Comparison of ENCODE assay signal across 1 cellular context in the genomic region with DNA sequence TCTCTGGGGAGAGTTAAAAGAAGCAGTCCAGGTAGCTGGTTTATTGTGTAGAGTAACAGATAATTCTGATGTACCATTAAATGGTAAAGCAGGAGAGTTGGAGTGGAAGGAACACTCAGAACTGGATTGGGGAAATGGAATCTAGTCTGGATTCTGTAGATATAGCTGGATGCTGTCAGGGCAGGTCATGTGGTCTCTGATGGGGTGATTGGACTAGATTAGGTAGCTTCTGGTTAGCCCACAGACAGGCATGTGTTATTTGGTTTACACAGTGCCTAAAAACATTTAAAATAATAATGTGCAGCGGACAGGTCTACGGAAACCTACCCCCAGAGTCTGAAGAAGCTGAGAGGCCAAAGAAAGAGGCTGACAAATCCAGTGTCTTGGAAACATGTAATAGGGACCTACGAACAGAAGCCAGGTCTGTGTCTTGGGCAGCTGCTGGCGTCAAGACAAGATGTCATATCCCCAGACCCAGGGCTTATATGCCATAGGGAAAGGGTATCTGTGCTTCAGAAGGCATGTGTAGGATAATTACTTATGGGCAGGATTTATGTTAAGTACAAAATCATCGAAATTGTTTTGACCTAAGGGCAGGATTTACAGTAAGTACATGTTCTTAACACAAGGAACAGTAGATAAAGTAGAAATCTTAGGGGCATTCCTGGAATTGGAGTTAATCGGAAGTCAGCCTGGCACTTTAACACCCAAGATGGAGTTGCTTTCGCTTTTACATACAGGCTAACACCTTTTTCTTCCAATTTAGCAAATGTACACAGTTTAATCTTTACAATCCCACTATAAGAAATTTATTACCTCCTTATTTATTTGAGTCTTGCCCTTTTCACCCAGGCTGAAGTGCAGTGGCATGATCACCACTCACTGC.
TF ChIP-seq lines count a peak whose summit lies in the region.

No MANE protein-coding gene starts in this region.

TF ChIP-seq in K562, 482 proteins besides CTCF, POLR2A, EP300 and RAD21 (continues in another document):
- TF ChIP-seq, protein P1, sequence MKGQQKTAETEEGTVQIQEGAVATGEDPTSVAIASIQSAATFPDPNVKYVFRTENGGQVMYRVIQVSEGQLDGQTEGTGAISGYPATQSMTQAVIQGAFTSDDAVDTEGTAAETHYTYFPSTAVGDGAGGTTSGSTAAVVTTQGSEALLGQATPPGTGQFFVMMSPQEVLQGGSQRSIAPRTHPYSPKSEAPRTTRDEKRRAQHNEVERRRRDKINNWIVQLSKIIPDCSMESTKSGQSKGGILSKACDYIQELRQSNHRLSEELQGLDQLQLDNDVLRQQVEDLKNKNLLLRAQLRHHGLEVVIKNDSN (CRISPR knock-in tag; IDR thresholded peaks at IDR 0.05) = peak; percentile 34; the same call in 1 of the 2 replicates
- TF ChIP-seq HDAC1 (IDR thresholded peaks at IDR 0.05) = 0 out of 4 replicates have a peak, but pooled peaks of 1 of the 2 experiments have one; percentile 11
- TF ChIP-seq SPI1 (IDR thresholded peaks at IDR 0.05; ENCODE audit: borderline replicate concordance, low read depth, low read length) = peak; percentile 18; the same call in 1 of the 2 replicates
- TF ChIP-seq TEAD4 (IDR thresholded peaks at IDR 0.05; ENCODE audit: low read length) = peak; percentile 19; the same call in 1 of the 2 replicates
- no peak for TF ChIP-seq TEAD4 (CRISPR knock-in tag; IDR thresholded peaks at IDR 0.05; ENCODE audit: borderline replicate concordance)
- no peak for TF ChIP-seq ZNF695 (CRISPR knock-in tag; IDR thresholded peaks at IDR 0.05)
- 0 out of 2 replicates have a peak, but pooled peaks have one; percentile 46 for TF ChIP-seq DDX20 (tag; IDR thresholded peaks at IDR 0.05; ENCODE audit: low read depth)
- TF ChIP-seq, protein P2, sequence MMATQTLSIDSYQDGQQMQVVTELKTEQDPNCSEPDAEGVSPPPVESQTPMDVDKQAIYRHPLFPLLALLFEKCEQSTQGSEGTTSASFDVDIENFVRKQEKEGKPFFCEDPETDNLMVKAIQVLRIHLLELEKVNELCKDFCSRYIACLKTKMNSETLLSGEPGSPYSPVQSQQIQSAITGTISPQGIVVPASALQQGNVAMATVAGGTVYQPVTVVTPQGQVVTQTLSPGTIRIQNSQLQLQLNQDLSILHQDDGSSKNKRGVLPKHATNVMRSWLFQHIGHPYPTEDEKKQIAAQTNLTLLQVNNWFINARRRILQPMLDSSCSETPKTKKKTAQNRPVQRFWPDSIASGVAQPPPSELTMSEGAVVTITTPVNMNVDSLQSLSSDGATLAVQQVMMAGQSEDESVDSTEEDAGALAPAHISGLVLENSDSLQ (IDR thresholded peaks at IDR 0.05) = peak; percentile 34; the same call in 1 of the 2 replicates
- TF ChIP-seq, protein P3, sequence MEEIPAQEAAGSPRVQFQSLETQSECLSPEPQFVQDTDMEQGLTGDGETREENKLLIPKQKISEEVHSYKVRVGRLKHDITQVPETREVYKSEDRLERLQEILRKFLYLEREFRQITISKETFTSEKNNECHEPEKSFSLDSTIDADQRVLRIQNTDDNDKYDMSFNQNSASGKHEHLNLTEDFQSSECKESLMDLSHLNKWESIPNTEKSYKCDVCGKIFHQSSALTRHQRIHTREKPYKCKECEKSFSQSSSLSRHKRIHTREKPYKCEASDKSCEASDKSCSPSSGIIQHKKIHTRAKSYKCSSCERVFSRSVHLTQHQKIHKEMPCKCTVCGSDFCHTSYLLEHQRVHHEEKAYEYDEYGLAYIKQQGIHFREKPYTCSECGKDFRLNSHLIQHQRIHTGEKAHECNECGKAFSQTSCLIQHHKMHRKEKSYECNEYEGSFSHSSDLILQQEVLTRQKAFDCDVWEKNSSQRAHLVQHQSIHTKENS (CRISPR knock-in tag; IDR thresholded peaks at IDR 0.05) = no peak
- TF ChIP-seq CHCHD3 (CRISPR knock-in tag; IDR thresholded peaks at IDR 0.05) = no peak
- peak; percentile 43 to 75; a peak in 3 of 4 replicates for TF ChIP-seq KDM1A (IDR thresholded peaks at IDR 0.05)
- no peak for TF ChIP-seq NR4A1 (CRISPR knock-in tag; IDR thresholded peaks at IDR 0.05)
- TF ChIP-seq NR4A1 (tag; IDR thresholded peaks at IDR 0.05) = 0 out of 2 replicates have a peak, but pooled peaks have one; percentile 26
- TF ChIP-seq, protein P4, sequence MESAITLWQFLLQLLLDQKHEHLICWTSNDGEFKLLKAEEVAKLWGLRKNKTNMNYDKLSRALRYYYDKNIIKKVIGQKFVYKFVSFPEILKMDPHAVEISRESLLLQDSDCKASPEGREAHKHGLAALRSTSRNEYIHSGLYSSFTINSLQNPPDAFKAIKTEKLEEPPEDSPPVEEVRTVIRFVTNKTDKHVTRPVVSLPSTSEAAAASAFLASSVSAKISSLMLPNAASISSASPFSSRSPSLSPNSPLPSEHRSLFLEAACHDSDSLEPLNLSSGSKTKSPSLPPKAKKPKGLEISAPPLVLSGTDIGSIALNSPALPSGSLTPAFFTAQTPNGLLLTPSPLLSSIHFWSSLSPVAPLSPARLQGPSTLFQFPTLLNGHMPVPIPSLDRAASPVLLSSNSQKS (CRISPR knock-in tag; IDR thresholded peaks at IDR 0.05) = no peak
- TF ChIP-seq PYGO2 (tag; IDR thresholded peaks at IDR 0.05) = no peak
- peak; percentile 38; the same call in 1 of the 2 replicates for TF ChIP-seq CBFA2T3 (IDR thresholded peaks at IDR 0.05)
- no peak for TF ChIP-seq ARNT (IDR thresholded peaks at IDR 0.05)
- TF ChIP-seq ZNF668 (CRISPR knock-in tag; IDR thresholded peaks at IDR 0.05) = no peak
- TF ChIP-seq ZNF766 (CRISPR knock-in tag; conservative IDR thresholded peaks at IDR 0.05) = 0 out of 2 replicates have a peak, but pooled peaks have one; percentile 11
- TF ChIP-seq CBX1 (IDR thresholded peaks at IDR 0.05; ENCODE audit: low read depth) = no peak
- TF ChIP-seq SMARCB1 (IDR thresholded peaks at IDR 0.05; ENCODE audit: insufficient read length, low read depth) = no peak
- no peak for TF ChIP-seq POLR3A (IDR thresholded peaks at IDR 0.05; ENCODE audit: borderline replicate concordance, extremely low read depth, insufficient read depth, insufficient read length)
- TF ChIP-seq PTRF (tag; IDR thresholded peaks at IDR 0.05) = peak; percentile 71
- no peak for TF ChIP-seq PPARD (CRISPR knock-in tag; IDR thresholded peaks at IDR 0.05)
- TF ChIP-seq TEAD2 (tag; IDR thresholded peaks at IDR 0.05) = 0 out of 2 replicates have a peak, but pooled peaks have one; percentile 41
- no peak for TF ChIP-seq HNRNPL (IDR thresholded peaks at IDR 0.05; ENCODE audit: low read depth, low read length)
- TF ChIP-seq, protein P5, sequence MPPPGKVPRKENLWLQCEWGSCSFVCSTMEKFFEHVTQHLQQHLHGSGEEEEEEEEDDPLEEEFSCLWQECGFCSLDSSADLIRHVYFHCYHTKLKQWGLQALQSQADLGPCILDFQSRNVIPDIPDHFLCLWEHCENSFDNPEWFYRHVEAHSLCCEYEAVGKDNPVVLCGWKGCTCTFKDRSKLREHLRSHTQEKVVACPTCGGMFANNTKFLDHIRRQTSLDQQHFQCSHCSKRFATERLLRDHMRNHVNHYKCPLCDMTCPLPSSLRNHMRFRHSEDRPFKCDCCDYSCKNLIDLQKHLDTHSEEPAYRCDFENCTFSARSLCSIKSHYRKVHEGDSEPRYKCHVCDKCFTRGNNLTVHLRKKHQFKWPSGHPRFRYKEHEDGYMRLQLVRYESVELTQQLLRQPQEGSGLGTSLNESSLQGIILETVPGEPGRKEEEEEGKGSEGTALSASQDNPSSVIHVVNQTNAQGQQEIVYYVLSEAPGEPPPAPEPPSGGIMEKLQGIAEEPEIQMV (tag; conservative IDR thresholded peaks at IDR 0.05; ENCODE audit: low read depth) = peak; percentile 33; the same call in 1 of the 2 replicates
- no peak for TF ChIP-seq SMC3 (conservative IDR thresholded peaks at IDR 0.05; ENCODE audit: insufficient read depth, low read depth, low read length)
- no peak for TF ChIP-seq SMAD3 (CRISPR knock-in tag; conservative IDR thresholded peaks at IDR 0.05)
- TF ChIP-seq, protein P6, sequence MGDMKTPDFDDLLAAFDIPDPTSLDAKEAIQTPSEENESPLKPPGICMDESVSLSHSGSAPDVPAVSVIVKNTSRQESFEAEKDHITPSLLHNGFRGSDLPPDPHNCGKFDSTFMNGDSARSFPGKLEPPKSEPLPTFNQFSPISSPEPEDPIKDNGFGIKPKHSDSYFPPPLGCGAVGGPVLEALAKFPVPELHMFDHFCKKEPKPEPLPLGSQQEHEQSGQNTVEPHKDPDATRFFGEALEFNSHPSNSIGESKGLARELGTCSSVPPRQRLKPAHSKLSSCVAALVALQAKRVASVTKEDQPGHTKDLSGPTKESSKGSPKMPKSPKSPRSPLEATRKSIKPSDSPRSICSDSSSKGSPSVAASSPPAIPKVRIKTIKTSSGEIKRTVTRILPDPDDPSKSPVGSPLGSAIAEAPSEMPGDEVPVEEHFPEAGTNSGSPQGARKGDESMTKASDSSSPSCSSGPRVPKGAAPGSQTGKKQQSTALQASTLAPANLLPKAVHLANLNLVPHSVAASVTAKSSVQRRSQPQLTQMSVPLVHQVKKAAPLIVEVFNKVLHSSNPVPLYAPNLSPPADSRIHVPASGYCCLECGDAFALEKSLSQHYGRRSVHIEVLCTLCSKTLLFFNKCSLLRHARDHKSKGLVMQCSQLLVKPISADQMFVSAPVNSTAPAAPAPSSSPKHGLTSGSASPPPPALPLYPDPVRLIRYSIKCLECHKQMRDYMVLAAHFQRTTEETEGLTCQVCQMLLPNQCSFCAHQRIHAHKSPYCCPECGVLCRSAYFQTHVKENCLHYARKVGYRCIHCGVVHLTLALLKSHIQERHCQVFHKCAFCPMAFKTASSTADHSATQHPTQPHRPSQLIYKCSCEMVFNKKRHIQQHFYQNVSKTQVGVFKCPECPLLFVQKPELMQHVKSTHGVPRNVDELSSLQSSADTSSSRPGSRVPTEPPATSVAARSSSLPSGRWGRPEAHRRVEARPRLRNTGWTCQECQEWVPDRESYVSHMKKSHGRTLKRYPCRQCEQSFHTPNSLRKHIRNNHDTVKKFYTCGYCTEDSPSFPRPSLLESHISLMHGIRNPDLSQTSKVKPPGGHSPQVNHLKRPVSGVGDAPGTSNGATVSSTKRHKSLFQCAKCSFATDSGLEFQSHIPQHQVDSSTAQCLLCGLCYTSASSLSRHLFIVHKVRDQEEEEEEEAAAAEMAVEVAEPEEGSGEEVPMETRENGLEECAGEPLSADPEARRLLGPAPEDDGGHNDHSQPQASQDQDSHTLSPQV (IDR thresholded peaks at IDR 0.05) = peak; percentile 58; the same call in 1 of the 2 replicates
- TF ChIP-seq ARID2 (IDR thresholded peaks at IDR 0.05) = no peak
- TF ChIP-seq, protein P7, sequence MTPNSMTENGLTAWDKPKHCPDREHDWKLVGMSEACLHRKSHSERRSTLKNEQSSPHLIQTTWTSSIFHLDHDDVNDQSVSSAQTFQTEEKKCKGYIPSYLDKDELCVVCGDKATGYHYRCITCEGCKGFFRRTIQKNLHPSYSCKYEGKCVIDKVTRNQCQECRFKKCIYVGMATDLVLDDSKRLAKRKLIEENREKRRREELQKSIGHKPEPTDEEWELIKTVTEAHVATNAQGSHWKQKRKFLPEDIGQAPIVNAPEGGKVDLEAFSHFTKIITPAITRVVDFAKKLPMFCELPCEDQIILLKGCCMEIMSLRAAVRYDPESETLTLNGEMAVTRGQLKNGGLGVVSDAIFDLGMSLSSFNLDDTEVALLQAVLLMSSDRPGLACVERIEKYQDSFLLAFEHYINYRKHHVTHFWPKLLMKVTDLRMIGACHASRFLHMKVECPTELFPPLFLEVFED (CRISPR knock-in tag; conservative IDR thresholded peaks at IDR 0.05) = no peak
- TF ChIP-seq HMG20B (CRISPR knock-in tag; IDR thresholded peaks at IDR 0.05) = no peak
- TF ChIP-seq TEAD1 (CRISPR knock-in tag; IDR thresholded peaks at IDR 0.05) = no peak
- no peak for TF ChIP-seq ZNF12 (CRISPR knock-in tag; IDR thresholded peaks at IDR 0.05)
- TF ChIP-seq, protein P8, sequence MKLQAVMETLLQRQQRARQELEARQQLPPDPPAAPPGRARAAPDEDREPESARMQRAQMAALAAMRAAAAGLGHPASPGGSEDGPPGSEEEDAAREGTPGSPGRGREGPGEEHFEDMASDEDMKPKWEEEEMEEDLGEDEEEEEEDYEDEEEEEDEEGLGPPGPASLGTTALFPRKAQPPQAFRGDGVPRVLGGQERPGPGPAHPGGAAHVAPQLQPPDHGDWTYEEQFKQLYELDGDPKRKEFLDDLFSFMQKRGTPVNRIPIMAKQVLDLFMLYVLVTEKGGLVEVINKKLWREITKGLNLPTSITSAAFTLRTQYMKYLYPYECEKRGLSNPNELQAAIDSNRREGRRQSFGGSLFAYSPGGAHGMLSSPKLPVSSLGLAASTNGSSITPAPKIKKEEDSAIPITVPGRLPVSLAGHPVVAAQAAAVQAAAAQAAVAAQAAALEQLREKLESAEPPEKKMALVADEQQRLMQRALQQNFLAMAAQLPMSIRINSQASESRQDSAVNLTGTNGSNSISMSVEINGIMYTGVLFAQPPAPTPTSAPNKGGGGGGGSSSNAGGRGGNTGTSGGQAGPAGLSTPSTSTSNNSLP (IDR thresholded peaks at IDR 0.05; ENCODE audit: borderline replicate concordance, low read depth, low read length) = no peak
- TF ChIP-seq GABPB2 (CRISPR knock-in tag; conservative IDR thresholded peaks at IDR 0.05) = no peak
- TF ChIP-seq RAD51 (IDR thresholded peaks at IDR 0.05; ENCODE audit: borderline replicate concordance, low read depth) = peak; percentile 26; the same call in 1 of the 2 replicates
- peak; percentile 22; the same call in 1 of the 2 replicates for TF ChIP-seq CBFA2T2 (conservative IDR thresholded peaks at IDR 0.05)
- TF ChIP-seq, protein P9, sequence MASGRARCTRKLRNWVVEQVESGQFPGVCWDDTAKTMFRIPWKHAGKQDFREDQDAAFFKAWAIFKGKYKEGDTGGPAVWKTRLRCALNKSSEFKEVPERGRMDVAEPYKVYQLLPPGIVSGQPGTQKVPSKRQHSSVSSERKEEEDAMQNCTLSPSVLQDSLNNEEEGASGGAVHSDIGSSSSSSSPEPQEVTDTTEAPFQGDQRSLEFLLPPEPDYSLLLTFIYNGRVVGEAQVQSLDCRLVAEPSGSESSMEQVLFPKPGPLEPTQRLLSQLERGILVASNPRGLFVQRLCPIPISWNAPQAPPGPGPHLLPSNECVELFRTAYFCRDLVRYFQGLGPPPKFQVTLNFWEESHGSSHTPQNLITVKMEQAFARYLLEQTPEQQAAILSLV (tag; IDR thresholded peaks at IDR 0.05) = no peak
- TF ChIP-seq, protein P10, sequence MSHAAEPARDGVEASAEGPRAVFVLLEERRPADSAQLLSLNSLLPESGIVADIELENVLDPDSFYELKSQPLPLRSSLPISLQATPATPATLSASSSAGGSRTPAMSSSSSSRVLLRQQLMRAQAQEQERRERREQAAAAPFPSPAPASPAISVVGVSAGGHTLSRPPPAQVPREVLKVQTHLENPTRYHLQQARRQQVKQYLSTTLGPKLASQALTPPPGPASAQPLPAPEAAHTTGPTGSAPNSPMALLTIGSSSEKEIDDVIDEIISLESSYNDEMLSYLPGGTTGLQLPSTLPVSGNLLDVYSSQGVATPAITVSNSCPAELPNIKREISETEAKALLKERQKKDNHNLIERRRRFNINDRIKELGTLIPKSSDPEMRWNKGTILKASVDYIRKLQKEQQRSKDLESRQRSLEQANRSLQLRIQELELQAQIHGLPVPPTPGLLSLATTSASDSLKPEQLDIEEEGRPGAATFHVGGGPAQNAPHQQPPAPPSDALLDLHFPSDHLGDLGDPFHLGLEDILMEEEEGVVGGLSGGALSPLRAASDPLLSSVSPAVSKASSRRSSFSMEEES (CRISPR knock-in tag; IDR thresholded peaks at IDR 0.05) = no peak
- no peak for TF ChIP-seq MYNN (IDR thresholded peaks at IDR 0.05)
- TF ChIP-seq MYNN (CRISPR knock-in tag; IDR thresholded peaks at IDR 0.05) = no peak
- no peak for TF ChIP-seq NCOA2 (IDR thresholded peaks at IDR 0.05; ENCODE audit: partially characterized antibody in 2 of 2)
- no peak for TF ChIP-seq PCBP2 (IDR thresholded peaks at IDR 0.05; ENCODE audit: low read depth, low read length, poor library complexity, severe bottlenecking)
- no peak for TF ChIP-seq BRCA1 (IDR thresholded peaks at IDR 0.05)
- no peak for TF ChIP-seq BRCA1 (CRISPR knock-in tag; IDR thresholded peaks at IDR 0.05)
